ENCODE assay signal across 1 cellular context in the genomic region with DNA sequence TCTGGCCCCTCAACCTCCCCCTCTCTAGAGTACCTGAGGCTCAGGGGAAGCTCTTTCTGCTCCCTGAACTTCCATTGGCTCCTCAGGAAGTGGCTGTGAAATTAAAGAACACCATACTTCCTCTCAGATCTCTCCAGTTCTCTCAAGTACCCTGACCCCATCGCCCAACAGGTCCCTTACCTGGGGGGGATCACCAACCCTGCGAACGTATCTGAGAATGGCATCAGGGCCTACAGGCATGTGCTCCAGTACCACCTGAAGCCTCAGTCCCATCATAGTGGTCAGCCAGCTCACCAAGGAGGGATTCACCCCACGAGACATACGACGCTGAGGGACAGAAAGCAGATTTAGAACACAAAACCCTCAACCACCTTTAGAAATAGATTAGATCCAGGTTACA.
TF ChIP-seq lines count a peak whose summit lies in the region.

No MANE protein-coding gene starts in this region.

TF ChIP-seq in HepG2, 621 proteins besides CTCF, POLR2A, EP300 and RAD21:
- TF ChIP-seq, protein P1, sequence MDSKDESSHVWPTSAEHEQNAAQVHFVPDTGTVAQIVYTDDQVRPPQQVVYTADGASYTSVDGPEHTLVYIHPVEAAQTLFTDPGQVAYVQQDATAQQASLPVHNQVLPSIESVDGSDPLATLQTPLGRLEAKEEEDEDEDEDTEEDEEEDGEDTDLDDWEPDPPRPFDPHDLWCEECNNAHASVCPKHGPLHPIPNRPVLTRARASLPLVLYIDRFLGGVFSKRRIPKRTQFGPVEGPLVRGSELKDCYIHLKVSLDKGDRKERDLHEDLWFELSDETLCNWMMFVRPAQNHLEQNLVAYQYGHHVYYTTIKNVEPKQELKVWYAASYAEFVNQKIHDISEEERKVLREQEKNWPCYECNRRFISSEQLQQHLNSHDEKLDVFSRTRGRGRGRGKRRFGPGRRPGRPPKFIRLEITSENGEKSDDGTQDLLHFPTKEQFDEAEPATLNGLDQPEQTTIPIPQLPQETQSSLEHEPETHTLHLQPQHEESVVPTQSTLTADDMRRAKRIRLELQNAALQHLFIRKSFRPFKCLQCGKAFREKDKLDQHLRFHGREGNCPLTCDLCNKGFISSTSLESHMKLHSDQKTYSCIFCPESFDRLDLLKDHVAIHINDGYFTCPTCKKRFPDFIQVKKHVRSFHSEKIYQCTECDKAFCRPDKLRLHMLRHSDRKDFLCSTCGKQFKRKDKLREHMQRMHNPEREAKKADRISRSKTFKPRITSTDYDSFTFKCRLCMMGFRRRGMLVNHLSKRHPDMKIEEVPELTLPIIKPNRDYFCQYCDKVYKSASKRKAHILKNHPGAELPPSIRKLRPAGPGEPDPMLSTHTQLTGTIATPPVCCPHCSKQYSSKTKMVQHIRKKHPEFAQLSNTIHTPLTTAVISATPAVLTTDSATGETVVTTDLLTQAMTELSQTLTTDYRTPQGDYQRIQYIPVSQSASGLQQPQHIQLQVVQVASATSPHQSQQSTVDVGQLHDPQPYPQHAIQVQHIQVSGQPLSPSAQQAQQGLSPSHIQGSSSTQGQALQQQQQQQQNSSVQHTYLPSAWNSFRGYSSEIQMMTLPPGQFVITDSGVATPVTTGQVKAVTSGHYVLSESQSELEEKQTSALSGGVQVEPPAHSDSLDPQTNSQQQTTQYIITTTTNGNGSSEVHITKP (CRISPR knock-in tag; IDR thresholded peaks at IDR 0.05; ENCODE audit: low read depth): no peak
- TF ChIP-seq RBM22 (optimal IDR thresholded peaks at IDR 0.05; ENCODE audit: low read length): peak; percentile 30
